16 cellular contexts compared by ENCODE assay signal in genomic region chr5:150500905-150501304, GRCh38. TPM values are rescaled to one million over a fixed set of nuclear protein-coding genes. Genes with fewer than 3 reads are reported as not detected.
DNase-seq lines count a peak whose midpoint lies in the region; ATAC-seq and TF ChIP-seq lines count a peak whose summit lies in the region.
"Had no signal": no experiment of that assay in that cellular context is flagged by ENCODE, and none has a peak within 500 bp of the region (broad histone marks: within the 10 kb centered on the region; RNA-seq: fewer than 3 reads in every experiment).

No MANE protein-coding gene starts in this region.

- H3K4me3 ChIP-seq in heart left ventricle = no peak overlapping the region
- H3K4me3 ChIP-seq in upper lobe of right lung = no peak overlapping the region
- H3K4me3 ChIP-seq: pancreas had no signal

- TF ChIP-seq POLR2A in heart left ventricle (IDR thresholded peaks at IDR 0.05) = no peak

- DNase-seq in heart left ventricle = no peak
- DNase-seq in left ventricle myocardium superior = no peak
- peak; percentile 95 for DNase-seq in foreskin melanocyte
- DNase-seq in pons (ENCODE audit: low spot score) = peak; percentile 93
- no peak for DNase-seq in upper lobe of right lung
- DNase-seq in epidermal melanocyte (ENCODE audit: insufficient read length, low spot score) = no peak
- no peak for DNase-seq in stimulated activated CD4-positive, alpha-beta T cell treated with anti-CD3 and anti-CD28 coated beads, Interleukin-4, amount 100 ng/mL, for 1 hour
- DNase-seq: 8988T; activated CD4-positive, alpha-beta T cell treated with anti-CD3 and anti-CD28 coated beads, Interleukin-2, amount 10 ng/mL, durations not matched to agents 7 days and 5 days; CD8-positive, alpha-beta memory T cell; effector memory CD8-positive, alpha-beta T cell; GF-D8; MM.1S; pancreas; stimulated activated naive CD4-positive, alpha-beta T cell had no signal

- ATAC-seq in heart left ventricle (no peak), left ventricle myocardium superior (no peak), upper lobe of right lung (no peak), GM21526 (IDR thresholded peaks at IDR 0.05; ENCODE audit: low FRiP score, unreplicated experiment) (no peak)
- ATAC-seq: effector memory CD8-positive, alpha-beta T cell; pancreas had no signal

- H3K4me1 ChIP-seq in heart left ventricle = peaks cover 35 to 100% (median 97%) of the 10 kb centered on the region in 12 donors
- H3K4me1 ChIP-seq in upper lobe of right lung = peaks cover 96% of the 10 kb centered on the region

- WGBS in heart left ventricle, 4 donors = 57 to 69% (median 66%) methylated on average over 8 of the region's 8 CpGs

- H3K36me3 ChIP-seq in heart left ventricle = peaks cover 0 to 3% (median 0%) of the 10 kb centered on the region in 9 donors
- H3K36me3 ChIP-seq in upper lobe of right lung = no peaks in the 10 kb centered on the region
- H3K36me3 ChIP-seq: pancreas had no signal

- no peaks in the 10 kb centered on the region for H3K9me3 ChIP-seq in heart left ventricle
- no peaks in the 10 kb centered on the region for H3K9me3 ChIP-seq in upper lobe of right lung
- H3K9me3 ChIP-seq: pancreas had no signal

- no peaks in the 10 kb centered on the region for H3K27me3 ChIP-seq in heart left ventricle
- no peaks in the 10 kb centered on the region for H3K27me3 ChIP-seq in upper lobe of right lung
- H3K27me3 ChIP-seq: pancreas had no signal

- intact Hi-C loops in heart left ventricle (cut with DNase I) (no loop called here), left ventricle myocardium superior (cut with micrococcal nuclease) (no loop called here), upper lobe of right lung (cut with DNase I) (no loop called here)

- H3K27ac ChIP-seq in heart left ventricle = peak overlapping the region; percentile 41 to 86 (median 82)
- H3K27ac ChIP-seq in upper lobe of right lung = peak overlapping the region; percentile 49

- TF ChIP-seq CTCF in heart left ventricle (IDR thresholded peaks at IDR 0.05) (no peak), upper lobe of right lung (IDR thresholded peaks at IDR 0.05) (no peak)

RNA-seq across cellular contexts. Expression of gene NDST1, which starts 7.0 kb away (rescaled TPM):
- total RNA-seq in heart left ventricle (100 to 1,000 TPM in 2 of 9 donors, 10 to 100 TPM in 7; 50.2 to 156 (median 68.5) TPM), left ventricle myocardium superior (57.9 TPM), upper lobe of right lung (143 TPM)
- 10 to 100 TPM; 32.1 to 53.5 TPM for polyA plus RNA-seq in heart left ventricle

RNA-seq across cellular contexts. Expression of gene RPS14, which starts 51.4 kb away (rescaled TPM):
- total RNA-seq in heart left ventricle (1,000 to 10,000 TPM; 1,031 to 1,428 (median 1,294) TPM), left ventricle myocardium superior (1,255 TPM), upper lobe of right lung (1,578 TPM)
- 1,000 to 10,000 TPM; 1,822 to 3,474 TPM for polyA plus RNA-seq in heart left ventricle

Comparison
In these comparisons a context has a peak if more than half of its experiments do, and no peak if none do; other contexts are left out.
1. DNase-seq: peak in foreskin melanocyte (single experiment) and pons (single experiment); none in heart left ventricle (0 of 5), left ventricle myocardium superior (single experiment), upper lobe of right lung (single experiment), epidermal melanocyte (single experiment) and stimulated activated CD4-positive, alpha-beta T cell treated with anti-CD3 and anti-CD28 coated beads, Interleukin-4, amount 100 ng/mL, for 1 hour (single experiment).